Comparison of ENCODE assay signal across 21 cellular contexts in the genomic region with DNA sequence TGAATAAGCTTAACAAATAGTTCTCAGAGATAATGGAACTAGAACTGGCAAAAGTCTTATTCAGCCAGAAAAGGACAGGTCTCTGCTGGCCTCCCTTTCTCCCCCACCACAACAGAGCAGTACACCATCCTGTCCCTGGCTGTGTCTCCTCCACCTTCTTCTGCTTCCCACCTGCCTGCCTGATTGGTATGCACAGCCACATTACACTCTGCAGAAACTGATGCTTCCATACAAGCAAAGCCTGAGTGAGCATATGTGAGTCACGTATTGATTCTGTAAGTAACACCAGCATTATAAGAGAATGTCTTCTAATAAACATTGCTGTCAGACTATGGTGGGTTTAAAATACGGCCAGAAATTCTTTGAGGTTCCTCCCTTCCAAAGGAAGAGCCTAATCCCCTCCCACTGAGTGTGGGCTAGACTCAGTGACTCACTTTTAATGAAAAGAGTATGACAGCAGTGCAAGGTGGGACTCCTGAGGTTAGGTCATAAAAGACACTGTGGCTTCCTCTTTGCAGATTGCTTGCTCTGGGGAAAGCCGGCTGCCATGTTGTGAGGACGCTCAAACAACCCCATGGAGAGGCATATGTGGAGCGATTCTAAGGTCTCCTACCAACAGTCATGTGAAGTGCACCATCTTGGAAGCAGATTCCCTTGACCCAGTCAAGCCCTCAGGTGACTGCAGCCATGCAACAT. TPM values are rescaled to one million over a fixed set of nuclear protein-coding genes. Genes with fewer than 3 reads are reported as not detected.
DNase-seq lines count a peak whose midpoint lies in the region; ATAC-seq, FAIRE-seq and TF ChIP-seq lines count a peak whose summit lies in the region.
"Had no signal": no experiment of that assay in that cellular context is flagged by ENCODE, and none has a peak within 500 bp of the region (broad histone marks: within the 10 kb centered on the region; RNA-seq: fewer than 3 reads in every experiment).

No MANE protein-coding gene starts in this region.

- DNase-seq in Calu3 (no peak), HTR-8/SVneo (ENCODE audit: insufficient read length, low spot score) (no peak), mesothelial cell of epicardium (ENCODE audit: low spot score in 2 of 2, unreplicated experiment in 2 of 2) (no peak), right lobe of liver (no peak), GM23338 (ENCODE audit: low spot score) (no peak)
- DNase-seq in activated T-helper 2 cell treated with anti-CD3 and anti-CD28 coated beads, Interferon-gamma antibody, Interleukin-2, Interleukin-4, amounts not matched to agents 10 μg/mL and 5 μg/mL and 100 μg/mL, durations not matched to agents 14 hours and 24 hours and 36 hours (ENCODE audit: low spot score) = no peak
- DNase-seq: activated CD4-positive, CD25-positive, alpha-beta regulatory T cell treated with anti-CD3 and anti-CD28 coated beads, Interleukin-2, amount 50 U/mL, for 72 hours; DND-41; NCI-H1048; NCI-H2107; NCI-H82; stimulated activated CD4-positive, alpha-beta T cell treated with anti-CD3 and anti-CD28 coated beads, Interleukin-1b, Interleukin-23, amount 100 ng/mL, for 48 hours had no signal

- TF ChIP-seq CTCF in Calu3 (IDR thresholded peaks at IDR 0.05; ENCODE audit: unreplicated experiment) (no peak), mesothelial cell of epicardium (IDR thresholded peaks at IDR 0.05; ENCODE audit: unreplicated experiment) (no peak), right lobe of liver (IDR thresholded peaks at IDR 0.05) (no peak), GM23338 (conservative IDR thresholded peaks at IDR 0.05; ENCODE audit: low read depth in 2 of 2) (no peak)

- BruUV-seq in Calu3 (replicated peaks; lab: Mats Ljungman, UMichigan) = TSS peak; percentile 2

- peaks cover 34% of the 10 kb centered on the region for H3K4me1 Mint-ChIP-seq in Calu3 (ENCODE audit: low read depth, unreplicated experiment)
- H3K4me1 Mint-ChIP-seq in activated T-helper 2 cell treated with anti-CD3 and anti-CD28 coated beads, Interferon-gamma antibody, Interleukin-2, Interleukin-4, amounts not matched to agents 10 μg/mL and 5 μg/mL and 100 μg/mL, durations not matched to agents 14 hours and 24 hours and 36 hours (ENCODE audit: low read depth) = peaks cover 3% of the 10 kb centered on the region
- peaks cover under 1% of the 10 kb centered on the region for H3K4me1 Mint-ChIP-seq in mesothelial cell of epicardium
- H3K4me1 Mint-ChIP-seq in GM23338 = peaks cover 9% of the 10 kb centered on the region

- no peaks in the 10 kb centered on the region for H3K9me2 ChIP-seq in GM23338 (ENCODE audit: insufficient read depth)

- intact Hi-C loops in Calu3 (cut with micrococcal nuclease; ENCODE audit: unreplicated experiment) = no loop called here
- intact Hi-C loops in activated T-helper 2 cell treated with anti-CD3 and anti-CD28 coated beads, Interferon-gamma antibody, Interleukin-2, Interleukin-4, amounts not matched to agents 10 μg/mL and 5 μg/mL and 100 μg/mL, durations not matched to agents 14 hours and 24 hours and 36 hours (cut with micrococcal nuclease) = loop anchor here (10.0 kb wide), 1 partner anchor 561 kb away; no protein-coding TSS in a partner anchor
- intact Hi-C loops in right lobe of liver (cut with DNase I) = no loop called here

- H3K27ac ChIP-seq in right lobe of liver (no peak overlapping the region), GM23338 (ENCODE audit: low read depth) (no peak overlapping the region)
- H3K27ac ChIP-seq: BLaER1, cardiac muscle cell, suprapubic skin had no signal

- H3K4me1 ChIP-seq in right lobe of liver (no peaks in the 10 kb centered on the region), GM23338 (ENCODE audit: insufficient read depth) (no peaks in the 10 kb centered on the region)

- H3K27me3 Mint-ChIP-seq in Calu3 (ENCODE audit: unreplicated experiment) (no peaks in the 10 kb centered on the region), mesothelial cell of epicardium (ENCODE audit: low read depth) (no peaks in the 10 kb centered on the region), GM23338 (ENCODE audit: insufficient read depth, low read depth, poor library complexity) (no peaks in the 10 kb centered on the region)
- no peaks in the 10 kb centered on the region for H3K27me3 Mint-ChIP-seq in activated T-helper 2 cell treated with anti-CD3 and anti-CD28 coated beads, Interferon-gamma antibody, Interleukin-2, Interleukin-4, amounts not matched to agents 10 μg/mL and 5 μg/mL and 100 μg/mL, durations not matched to agents 14 hours and 24 hours and 36 hours (ENCODE audit: low read depth)
- H3K27me3 Mint-ChIP-seq: activated naive CD8-positive, alpha-beta T cell had no signal

- peak; percentile 28 for FAIRE-seq in HTR-8/SVneo (lab: Jason Lieb, UNC)
- FAIRE-seq: endometrium, H54 had no signal

- H3K36me3 Mint-ChIP-seq in Calu3 (ENCODE audit: insufficient read depth, unreplicated experiment) (peaks cover 96% of the 10 kb centered on the region), mesothelial cell of epicardium (peaks cover 71% of the 10 kb centered on the region), GM23338 (ENCODE audit: low read depth) (peaks cover 28% of the 10 kb centered on the region)
- H3K36me3 Mint-ChIP-seq in activated T-helper 2 cell treated with anti-CD3 and anti-CD28 coated beads, Interferon-gamma antibody, Interleukin-2, Interleukin-4, amounts not matched to agents 10 μg/mL and 5 μg/mL and 100 μg/mL, durations not matched to agents 14 hours and 24 hours and 36 hours (ENCODE audit: low read depth) = peaks cover 84% of the 10 kb centered on the region

- H4K20me1 ChIP-seq in GM23338 (replicated peaks; ENCODE audit: insufficient read depth) = no peaks in the 10 kb centered on the region; the same call in 1 of the 2 replicates
- H4K20me1 ChIP-seq: BLaER1 had no signal

- H3K27me3 ChIP-seq in right lobe of liver = no peaks in the 10 kb centered on the region
- no peaks in the 10 kb centered on the region for H3K27me3 ChIP-seq in GM23338 (ENCODE audit: insufficient read depth)
- H3K27me3 ChIP-seq: BLaER1, cardiac muscle cell, suprapubic skin had no signal

- H3K27ac Mint-ChIP-seq in Calu3 (ENCODE audit: unreplicated experiment) = peak overlapping the region; percentile 28
- H3K27ac Mint-ChIP-seq in activated T-helper 2 cell treated with anti-CD3 and anti-CD28 coated beads, Interferon-gamma antibody, Interleukin-2, Interleukin-4, amounts not matched to agents 10 μg/mL and 5 μg/mL and 100 μg/mL, durations not matched to agents 14 hours and 24 hours and 36 hours = peak overlapping the region; percentile 50
- H3K27ac Mint-ChIP-seq in mesothelial cell of epicardium = peak overlapping the region; percentile 33
- no peak overlapping the region for H3K27ac Mint-ChIP-seq in GM23338
- H3K27ac Mint-ChIP-seq: activated naive CD8-positive, alpha-beta T cell had no signal

- no peak for TF ChIP-seq POLR2A in right lobe of liver (IDR thresholded peaks at IDR 0.05)

- CTCF ChIA-PET in Calu3 (lab: Charles Lee) = no interaction called here

- H3K36me3 ChIP-seq in right lobe of liver = peaks cover 33 to 84% (median 40%) of the 10 kb centered on the region in 4 donors
- peaks cover 33% of the 10 kb centered on the region for H3K36me3 ChIP-seq in GM23338 (ENCODE audit: insufficient read depth)

- H3K79me2 ChIP-seq in GM23338 (replicated peaks; ENCODE audit: insufficient read depth) = no peaks in the 10 kb centered on the region

- no peak overlapping the region for H3K4me3 ChIP-seq in right lobe of liver
- H3K4me3 ChIP-seq in GM23338 = no peak overlapping the region
- H3K4me3 ChIP-seq: BLaER1, cardiac muscle cell, suprapubic skin had no signal

- no peak overlapping the region for H2AFZ ChIP-seq in GM23338

- H3K4me3 Mint-ChIP-seq in Calu3 (ENCODE audit: low read depth, unreplicated experiment) (peak overlapping the region; percentile 7), mesothelial cell of epicardium (no peak overlapping the region), GM23338 (no peak overlapping the region)
- no peak overlapping the region for H3K4me3 Mint-ChIP-seq in activated T-helper 2 cell treated with anti-CD3 and anti-CD28 coated beads, Interferon-gamma antibody, Interleukin-2, Interleukin-4, amounts not matched to agents 10 μg/mL and 5 μg/mL and 100 μg/mL, durations not matched to agents 14 hours and 24 hours and 36 hours (ENCODE audit: low read depth)
- H3K4me3 Mint-ChIP-seq: activated naive CD8-positive, alpha-beta T cell; nephron had no signal

- H3K9me3 Mint-ChIP-seq in Calu3 (ENCODE audit: low read depth, unreplicated experiment) (no peaks in the 10 kb centered on the region), mesothelial cell of epicardium (no peaks in the 10 kb centered on the region), GM23338 (no peaks in the 10 kb centered on the region)
- H3K9me3 Mint-ChIP-seq in activated T-helper 2 cell treated with anti-CD3 and anti-CD28 coated beads, Interferon-gamma antibody, Interleukin-2, Interleukin-4, amounts not matched to agents 10 μg/mL and 5 μg/mL and 100 μg/mL, durations not matched to agents 14 hours and 24 hours and 36 hours = peaks cover 4% of the 10 kb centered on the region
- H3K9me3 Mint-ChIP-seq: nephron had no signal

- H3K9me3 ChIP-seq in right lobe of liver = no peaks in the 10 kb centered on the region
- H3K9me3 ChIP-seq: BLaER1, suprapubic skin had no signal

- 57% methylated on average over 5 of the region's 5 CpGs for WGBS in right lobe of liver (ENCODE audit: insufficient coverage, low coverage, low lambda C conversion rate, missing lambda C conversion rate)

- H3K4me2 ChIP-seq in GM23338 = no peak overlapping the region
- H3K4me2 ChIP-seq: BLaER1 had no signal

- no peaks in the 10 kb centered on the region for H3F3A ChIP-seq in GM23338 (replicated peaks; ENCODE audit: low read depth)

- ATAC-seq in GM21360 (IDR thresholded peaks at IDR 0.05; ENCODE audit: unreplicated experiment) (no peak), GM19023 (IDR thresholded peaks at IDR 0.05; ENCODE audit: unreplicated experiment) (no peak), right lobe of liver (no peak), GM23338 (no peak)

TF ChIP-seq in GM23338, 12 proteins besides CTCF, POLR2A, EP300 and RAD21 (continues in another document):
- no peak for TF ChIP-seq EZH2phosphoT487 (IDR thresholded peaks at IDR 0.05; ENCODE audit: unreplicated experiment)

RNA-seq across cellular contexts. Expression of gene ANXA2, which starts 44.4 kb away (rescaled TPM):
- total RNA-seq in Calu3 (2022) (3,100 and 3,305 TPM in 2 replicates), mesothelial cell of epicardium (1,031 to 1,044 TPM (median 1,040 TPM) in 3 replicates), right lobe of liver (100 to 1,000 TPM in 3 of 6 experiments, 10 to 100 TPM in 3; 62.2 to 419 (median 178) TPM)
- total RNA-seq in activated T-helper 2 cell treated with anti-CD3 and anti-CD28 coated beads, Interferon-gamma antibody, Interleukin-2, Interleukin-4, amounts not matched to agents 10 μg/mL and 5 μg/mL and 100 μg/mL, durations not matched to agents 14 hours and 24 hours and 36 hours = 262 and 267 TPM in 2 replicates
- 202 and 203 TPM in 2 replicates for total RNA-seq in GM23338 (2014; rRNA removed; shearing (Covaris generic))
- 207 and 225 TPM in 2 replicates for polyA plus RNA-seq in GM23338 (2016; fragmentation: Nextera tagmentation; extraction: Ambion mirVana)
